13 cellular contexts compared by ENCODE assay signal in the genomic region with DNA sequence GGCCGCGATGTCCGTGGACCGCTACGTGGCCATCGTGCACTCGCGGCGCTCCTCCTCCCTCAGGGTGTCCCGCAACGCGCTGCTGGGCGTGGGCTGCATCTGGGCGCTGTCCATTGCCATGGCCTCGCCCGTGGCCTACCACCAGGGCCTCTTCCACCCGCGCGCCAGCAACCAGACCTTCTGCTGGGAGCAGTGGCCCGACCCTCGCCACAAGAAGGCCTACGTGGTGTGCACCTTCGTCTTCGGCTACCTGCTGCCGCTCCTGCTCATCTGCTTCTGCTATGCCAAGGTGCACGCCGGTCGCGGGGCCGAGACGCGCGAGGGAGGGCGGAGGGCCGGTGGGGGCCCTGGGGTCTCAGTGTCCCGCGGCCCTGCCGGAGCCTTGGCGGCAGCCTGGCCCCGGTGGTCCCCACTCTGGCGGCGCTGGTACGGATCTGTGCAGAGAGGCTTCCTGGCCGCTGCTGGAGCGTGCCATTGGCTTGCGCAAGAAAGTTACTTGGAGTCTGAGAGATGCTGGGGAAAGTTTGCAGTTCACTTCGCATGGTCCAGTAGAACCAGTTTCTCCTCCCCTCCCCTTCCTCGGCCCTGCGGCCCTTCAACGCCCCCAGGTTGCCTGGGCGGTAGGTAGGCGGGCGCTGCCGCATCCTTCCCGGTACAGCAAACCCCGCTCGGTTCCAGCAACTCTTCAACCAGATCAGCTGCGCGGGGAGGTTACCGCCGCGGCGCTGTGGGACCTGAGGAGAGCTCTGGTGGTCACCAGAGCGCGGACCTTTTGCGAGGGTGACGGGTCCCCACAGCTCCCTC. TPM values are rescaled to one million over a fixed set of nuclear protein-coding genes. Genes with fewer than 3 reads are reported as not detected.
DNase-seq lines count a peak whose midpoint lies in the region; ATAC-seq and TF ChIP-seq lines count a peak whose summit lies in the region.
"Had no signal": no experiment of that assay in that cellular context is flagged by ENCODE, and none has a peak within 500 bp of the region (broad histone marks: within the 10 kb centered on the region; RNA-seq: fewer than 3 reads in every experiment).

No MANE protein-coding gene starts in this region.

- ATAC-seq in naive thymus-derived CD8-positive, alpha-beta T cell, result no peak
- no peak for ATAC-seq in esophagus mucosa

- peak overlapping the region in 9 of 10 donors; percentile 29 to 79 (median 64) for H3K4me3 Mint-ChIP-seq in naive thymus-derived CD8-positive, alpha-beta T cell
- H3K4me3 Mint-ChIP-seq: CD4-positive, alpha-beta T cell had no signal

- intact Hi-C loops in dorsolateral prefrontal cortex (cut with DNase I), result no loop called here

- POLR2A ChIA-PET in naive thymus-derived CD8-positive, alpha-beta T cell (lab: Charles Lee), result no interaction called here

- peak; percentile 15 for DNase-seq in AG08396 (ENCODE audit: low spot score)
- DNase-seq in GM06990 (ENCODE audit: extremely low read depth, insufficient read length), result peak; percentile 18
- DNase-seq in dorsolateral prefrontal cortex, result peak in 2 of 10 donors; percentile 4 to 44
- DNase-seq in naive thymus-derived CD8-positive, alpha-beta T cell, result no peak
- DNase-seq in GM13976 (ENCODE audit: low spot score), result no peak
- DNase-seq in Ammon's horn (ENCODE audit: low spot score), result no peak
- DNase-seq in DMS79 (lab: John Stamatoyannopoulos, UW), result no peak
- DNase-seq: CD4-positive, alpha-beta T cell; KG1; stimulated activated CD4-positive, alpha-beta T cell treated with anti-CD3 and anti-CD28 coated beads, Interleukin-1b, Interleukin-23, amount 100 ng/mL, for 48 hours had no signal

- H3K27me3 ChIP-seq in GM06990 (replicated peaks; ENCODE audit: control insufficient read depth, insufficient read depth, low read length) (no peaks in the 10 kb centered on the region), dorsolateral prefrontal cortex (peaks cover 0 to 70% (median 43%) of the 10 kb centered on the region in 45 donors)

- peaks cover 3 to 18% (median 11%) of the 10 kb centered on the region in 4 donors for H3K4me1 Mint-ChIP-seq in naive thymus-derived CD8-positive, alpha-beta T cell

- in situ Hi-C loops in GM13976 (cut with MboI; ENCODE audit: low sequenced_read_pairs, unreplicated experiment), result no loop called here

- peak overlapping the region in 1 of 10 donors; percentile 85 for H3K27ac Mint-ChIP-seq in naive thymus-derived CD8-positive, alpha-beta T cell
- H3K27ac Mint-ChIP-seq: CD4-positive, alpha-beta T cell had no signal

- H3K4me3 ChIP-seq in GM06990 (replicated peaks; ENCODE audit: low read depth, low read length) (no peak overlapping the region), dorsolateral prefrontal cortex (peak overlapping the region in 57 of 59 donors; percentile 2 to 67 (median 46))
- H3K4me3 ChIP-seq: SJSA1 had no signal

- H3K36me3 Mint-ChIP-seq in naive thymus-derived CD8-positive, alpha-beta T cell, result peaks cover 3 to 26% (median 7%) of the 10 kb centered on the region in 3 donors

- peaks cover 51 to 73% (median 55%) of the 10 kb centered on the region in 5 donors for H3K27me3 Mint-ChIP-seq in naive thymus-derived CD8-positive, alpha-beta T cell

- peaks cover 0 to 24% (median 15%) of the 10 kb centered on the region in 9 donors for H3K9me3 Mint-ChIP-seq in naive thymus-derived CD8-positive, alpha-beta T cell
- H3K9me3 Mint-ChIP-seq: CD4-positive, alpha-beta T cell had no signal

- TF ChIP-seq CTCF in GM06990 (IDR thresholded peaks at IDR 0.05; ENCODE audit: insufficient read depth, low read length, poor library complexity, severe bottlenecking) (no peak), dorsolateral prefrontal cortex (IDR thresholded peaks at IDR 0.05 in 54 of 56, conservative IDR thresholded peaks at IDR 0.05 in 2 of 56; ENCODE audit: low read depth in 1 of 56, partially characterized antibody in 56 of 56) (no peak), GM13976 (IDR thresholded peaks at IDR 0.05; ENCODE audit: borderline replicate concordance, control extremely low read depth, extremely low read depth, insufficient read depth, missing control alignments) (no peak)

- no peak overlapping the region for H3K27ac ChIP-seq in dorsolateral prefrontal cortex
- H3K27ac ChIP-seq: SJSA1, thoracic aorta had no signal

- H3K36me3 ChIP-seq in GM06990 (ENCODE audit: control insufficient read depth, insufficient read depth, low read length), result no peaks in the 10 kb centered on the region
- H3K36me3 ChIP-seq: SJSA1, thoracic aorta had no signal

RNA-seq across cellular contexts. Expression of a gene that starts 1.5 kb away (rescaled TPM):
- total RNA-seq in dorsolateral prefrontal cortex (1 to 10 TPM in 99 of 120 experiments, under 1 TPM in 21; 0.29 to 6.3 (median 1.6) TPM), esophagus mucosa (not detected)
- total RNA-seq in naive thymus-derived CD8-positive, alpha-beta T cell, result not detected
- not detected for polyA plus RNA-seq in naive thymus-derived CD8-positive, alpha-beta T cell
- total RNA-seq: CD4-positive, alpha-beta T cell; SJSA1 had no signal

Comparison
In these comparisons a context has a peak if more than half of its experiments do, and no peak if none do; other contexts are left out.
1. DNase-seq: peak in AG08396 (single experiment) and GM06990 (single experiment); none in naive thymus-derived CD8-positive, alpha-beta T cell (0 of 10), GM13976 (single experiment), Ammon's horn (single experiment) and DMS79 (single experiment).